ENCODE assay signal across 19 cellular contexts in the genomic region with DNA sequence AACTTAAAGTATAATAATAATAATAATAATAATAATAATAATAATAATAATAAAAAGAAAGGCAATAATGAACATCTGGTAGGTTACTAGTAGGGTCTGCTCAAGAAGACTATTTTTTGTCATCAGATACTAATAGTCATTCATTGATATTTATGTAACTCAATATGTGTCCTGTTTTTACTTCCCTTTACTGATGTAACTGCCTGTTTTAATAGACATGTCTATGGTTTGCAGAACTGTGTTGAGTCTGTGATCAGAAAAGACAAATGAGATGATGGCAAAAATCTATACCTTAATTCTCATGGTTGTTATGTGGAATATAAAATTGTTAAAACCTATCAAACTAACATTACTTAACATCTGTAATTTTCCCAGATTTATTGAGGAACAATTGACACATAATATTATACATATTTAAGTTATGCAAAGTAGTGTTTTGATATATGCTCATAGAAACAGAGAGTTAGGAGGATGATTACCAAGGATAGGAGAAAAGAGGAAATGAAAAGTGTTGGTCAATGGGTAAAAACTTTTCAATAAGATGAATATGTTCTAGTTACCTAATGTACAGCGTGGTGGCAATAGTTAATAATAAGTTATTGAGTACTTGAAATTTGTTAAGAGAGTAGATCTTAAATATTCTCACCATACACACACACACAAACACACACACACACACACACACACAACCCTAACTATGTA.
A peak's percentile ranks its signal among the peaks of the same experiment; 100 is the strongest.
DNase-seq lines count a peak whose midpoint lies in the region; ATAC-seq lines count a peak whose summit lies in the region.
"Had no signal": no experiment of that assay in that cellular context is flagged by ENCODE, and none has a peak within 500 bp of the region (broad histone marks: within the 10 kb centered on the region; RNA-seq: fewer than 3 reads in every experiment).

No MANE protein-coding gene starts in this region.

- peak; percentile 94 for ATAC-seq in GM18907 (IDR thresholded peaks at IDR 0.05; ENCODE audit: unreplicated experiment)
- peak; percentile 87 for ATAC-seq in GM21529 (IDR thresholded peaks at IDR 0.05; ENCODE audit: unreplicated experiment)
- peak; percentile 97 for ATAC-seq in HG02981 (IDR thresholded peaks at IDR 0.05; ENCODE audit: unreplicated experiment)
- ATAC-seq in HG03558 (IDR thresholded peaks at IDR 0.05; ENCODE audit: extremely low read depth, unreplicated experiment): peak; percentile 92
- no peak for ATAC-seq in Right ventricle myocardium inferior
- ATAC-seq: activated CD8-positive, alpha-beta memory T cell treated with anti-CD3 and anti-CD28 coated beads, Interleukin-2, amount 10 ng/mL, durations not matched to agents 7 days and 5 days had no signal

- DNase-seq in hypothalamus (lab: John Stamatoyannopoulos, UW): no peak
- DNase-seq in Right ventricle myocardium inferior (ENCODE audit: missing footprints): no peak
- DNase-seq in posterior vena cava (ENCODE audit: low spot score): no peak
- no peak for DNase-seq in activated T-helper 1 cell treated with anti-CD3 and anti-CD28 coated beads, Interleukin-12 subunit alpha, Interleukin-12 subunit beta, Interleukin-2, Interleukin-4 antibody, amounts not matched to agents 30 ng/mL and 10 ng/mL and 1 ng/mL, durations not matched to agents 14 hours and 24 hours and 36 hours (ENCODE audit: low spot score)
- DNase-seq: activated B cell treated with CpG ODN at 0.5 μM for 24 hours; activated CD8-positive, alpha-beta memory T cell treated with anti-CD3 and anti-CD28 coated beads, Interleukin-2, amount 10 ng/mL, durations not matched to agents 7 days and 5 days; activated naive CD4-positive, alpha-beta T cell; brain microvascular endothelial cell; effector CD4-positive, alpha-beta T cell; H7; MV-4-11; occipital lobe; OCI-M1; stomach had no signal

- no peaks in the 10 kb centered on the region for H3K27me3 Mint-ChIP-seq in activated T-helper 1 cell treated with anti-CD3 and anti-CD28 coated beads, Interleukin-12 subunit alpha, Interleukin-12 subunit beta, Interleukin-2, Interleukin-4 antibody, amounts not matched to agents 30 ng/mL and 10 ng/mL and 1 ng/mL, durations not matched to agents 14 hours and 24 hours and 36 hours (ENCODE audit: insufficient read depth)
- H3K27me3 Mint-ChIP-seq: activated B cell treated with CpG ODN at 0.5 μM for 24 hours; activated CD8-positive, alpha-beta memory T cell treated with anti-CD3 and anti-CD28 coated beads, Interleukin-2, amount 10 ng/mL, durations not matched to agents 7 days and 5 days; B cell had no signal

- H3K27ac Mint-ChIP-seq in activated T-helper 1 cell treated with anti-CD3 and anti-CD28 coated beads, Interleukin-12 subunit alpha, Interleukin-12 subunit beta, Interleukin-2, Interleukin-4 antibody, amounts not matched to agents 30 ng/mL and 10 ng/mL and 1 ng/mL, durations not matched to agents 14 hours and 24 hours and 36 hours: no peak overlapping the region
- H3K27ac Mint-ChIP-seq: activated B cell treated with CpG ODN at 0.5 μM for 24 hours; activated CD8-positive, alpha-beta memory T cell treated with anti-CD3 and anti-CD28 coated beads, Interleukin-2, amount 10 ng/mL, durations not matched to agents 7 days and 5 days; B cell had no signal

- no peak overlapping the region for H3K4me3 Mint-ChIP-seq in activated T-helper 1 cell treated with anti-CD3 and anti-CD28 coated beads, Interleukin-12 subunit alpha, Interleukin-12 subunit beta, Interleukin-2, Interleukin-4 antibody, amounts not matched to agents 30 ng/mL and 10 ng/mL and 1 ng/mL, durations not matched to agents 14 hours and 24 hours and 36 hours
- H3K4me3 Mint-ChIP-seq: activated B cell treated with CpG ODN at 0.5 μM for 24 hours; activated CD8-positive, alpha-beta memory T cell treated with anti-CD3 and anti-CD28 coated beads, Interleukin-2, amount 10 ng/mL, durations not matched to agents 7 days and 5 days; B cell had no signal

- intact Hi-C loops in Right ventricle myocardium inferior (cut with DNase I): no loop called here
- intact Hi-C loops in posterior vena cava (cut with DNase I): no loop called here
- intact Hi-C loops in activated T-helper 1 cell treated with anti-CD3 and anti-CD28 coated beads, Interleukin-12 subunit alpha, Interleukin-12 subunit beta, Interleukin-2, Interleukin-4 antibody, amounts not matched to agents 30 ng/mL and 10 ng/mL and 1 ng/mL, durations not matched to agents 14 hours and 24 hours and 36 hours (cut with micrococcal nuclease): no loop called here

- H3K4me1 Mint-ChIP-seq in activated T-helper 1 cell treated with anti-CD3 and anti-CD28 coated beads, Interleukin-12 subunit alpha, Interleukin-12 subunit beta, Interleukin-2, Interleukin-4 antibody, amounts not matched to agents 30 ng/mL and 10 ng/mL and 1 ng/mL, durations not matched to agents 14 hours and 24 hours and 36 hours (ENCODE audit: low read depth): no peaks in the 10 kb centered on the region
- H3K4me1 Mint-ChIP-seq: activated B cell treated with CpG ODN at 0.5 μM for 24 hours; activated CD8-positive, alpha-beta memory T cell treated with anti-CD3 and anti-CD28 coated beads, Interleukin-2, amount 10 ng/mL, durations not matched to agents 7 days and 5 days; B cell had no signal

- no peaks in the 10 kb centered on the region for H3K36me3 Mint-ChIP-seq in activated T-helper 1 cell treated with anti-CD3 and anti-CD28 coated beads, Interleukin-12 subunit alpha, Interleukin-12 subunit beta, Interleukin-2, Interleukin-4 antibody, amounts not matched to agents 30 ng/mL and 10 ng/mL and 1 ng/mL, durations not matched to agents 14 hours and 24 hours and 36 hours (ENCODE audit: low read depth)
- H3K36me3 Mint-ChIP-seq: activated CD8-positive, alpha-beta memory T cell treated with anti-CD3 and anti-CD28 coated beads, Interleukin-2, amount 10 ng/mL, durations not matched to agents 7 days and 5 days had no signal

- H3K9me3 Mint-ChIP-seq in activated T-helper 1 cell treated with anti-CD3 and anti-CD28 coated beads, Interleukin-12 subunit alpha, Interleukin-12 subunit beta, Interleukin-2, Interleukin-4 antibody, amounts not matched to agents 30 ng/mL and 10 ng/mL and 1 ng/mL, durations not matched to agents 14 hours and 24 hours and 36 hours: no peaks in the 10 kb centered on the region
- H3K9me3 Mint-ChIP-seq: activated B cell treated with CpG ODN at 0.5 μM for 24 hours had no signal
